ENCODE assay signal across 15 cellular contexts in the genomic region with DNA sequence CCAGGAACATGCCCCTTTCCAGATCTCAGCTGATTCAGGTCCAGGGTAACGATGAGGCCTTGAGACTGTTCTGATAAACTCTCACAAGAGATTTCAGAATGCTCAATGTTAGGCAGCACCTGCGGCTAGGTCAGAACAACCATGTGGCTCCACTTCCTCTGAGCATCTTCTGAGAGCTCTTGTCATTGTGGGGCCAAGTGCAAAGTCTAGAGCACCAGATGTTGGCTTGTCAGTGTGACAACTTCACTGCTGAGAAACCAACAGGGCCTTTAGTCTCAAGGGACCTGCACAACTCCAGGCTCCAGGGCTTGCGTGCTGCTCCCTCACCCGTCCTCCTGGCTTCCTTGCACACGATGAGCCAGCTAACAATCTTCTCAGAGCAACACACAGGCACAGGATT. TPM values are rescaled to one million over a fixed set of nuclear protein-coding genes. Genes with fewer than 3 reads are reported as not detected.
DNase-seq lines count a peak whose midpoint lies in the region; ATAC-seq lines count a peak whose summit lies in the region.
"Had no signal": no experiment of that assay in that cellular context is flagged by ENCODE, and none has a peak within 500 bp of the region (broad histone marks: within the 10 kb centered on the region; RNA-seq: fewer than 3 reads in every experiment).

No MANE protein-coding gene starts in this region.

- H3K4me1 ChIP-seq in ACC112 (ENCODE audit: control insufficient read depth, insufficient read depth, low read length, unreplicated experiment) = peaks cover 17% of the 10 kb centered on the region

- no peak overlapping the region for H2AFZ ChIP-seq in ACC112 (ENCODE audit: low read length, unreplicated experiment)
- H2AFZ ChIP-seq: hepatocyte had no signal

- ATAC-seq in GM18519 (IDR thresholded peaks at IDR 0.05; ENCODE audit: low FRiP score, unreplicated experiment) (peak; percentile 63), HG02571 (IDR thresholded peaks at IDR 0.05; ENCODE audit: unreplicated experiment) (peak; percentile 68), HG02970 (IDR thresholded peaks at IDR 0.05; ENCODE audit: low FRiP score, unreplicated experiment) (no peak)
- ATAC-seq: activated T-helper 17 cell treated with anti-CD3 and anti-CD28 coated beads, Interleukin-2, amount 50 U/mL, for 72 hours; left cardiac atrium had no signal

- H3K27me3 ChIP-seq in ACC112 (ENCODE audit: insufficient read depth, low read length) (no peaks in the 10 kb centered on the region), MG63 (no peaks in the 10 kb centered on the region)
- H3K27me3 ChIP-seq: esophagus muscularis mucosa, hepatocyte had no signal

- H3K4me3 ChIP-seq in ACC112 (ENCODE audit: low read depth, low read length) (no peak overlapping the region), MG63 (no peak overlapping the region)
- H3K4me3 ChIP-seq: esophagus muscularis mucosa, hepatocyte had no signal

- H3K79me2 ChIP-seq in ACC112 (ENCODE audit: control insufficient read depth, insufficient read depth, low read length, unreplicated experiment) = no peaks in the 10 kb centered on the region
- H3K79me2 ChIP-seq: hepatocyte had no signal

- peaks cover 22% of the 10 kb centered on the region; the same call in 1 of the 2 replicates for H3K36me3 ChIP-seq in ACC112 (ENCODE audit: insufficient read depth, low read length)
- H3K36me3 ChIP-seq in MG63 = peaks cover 5% of the 10 kb centered on the region

- 0 out of 2 replicates have a peak overlapping the region, but pooled peaks have one; percentile 61 for H3K27ac ChIP-seq in ACC112 (ENCODE audit: low read depth, low read length)
- H3K27ac ChIP-seq: esophagus muscularis mucosa, hepatocyte had no signal

- peak; percentile 92 for DNase-seq in NCI-H2171 treated with DMSO at 0.1 percent for 48 hours (lab: John Stamatoyannopoulos, UW)
- no peak for DNase-seq in MG63
- no peak for DNase-seq in G401 (ENCODE audit: low spot score)
- no peak for DNase-seq in stimulated activated naive CD4-positive, alpha-beta T cell treated with Interleukin-2 at 50 U/mL for 16 hours (lab: John Stamatoyannopoulos, UW)
- DNase-seq: dermis blood vessel endothelial cell, IMR-90, left cardiac atrium, NCI-H69 had no signal

- H3K9me3 ChIP-seq in MG63 = no peaks in the 10 kb centered on the region
- H3K9me3 ChIP-seq: esophagus muscularis mucosa had no signal

- in situ Hi-C loops in G401 (cut with HindIII; ENCODE audit: low sequenced_read_pairs) = no loop called here

RNA-seq across cellular contexts. Expression of a gene that starts 29.0 kb away (rescaled TPM):
- 1.0 and 6.3 TPM in 2 replicates for total RNA-seq in MG63 (2014; rRNA removed; shearing (Covaris generic); ENCODE audit: low replicate concordance)
- 12.9 and 15.8 TPM in 2 replicates for total RNA-seq in G401 (2014; rRNA removed; shearing (Covaris generic))

RNA-seq across cellular contexts. Expression of a gene that starts 39.9 kb away (rescaled TPM):
- total RNA-seq in MG63 (2014; rRNA removed; shearing (Covaris generic); ENCODE audit: low replicate concordance) = 48.5 and 61.4 TPM in 2 replicates
- total RNA-seq in G401 (2014; rRNA removed; shearing (Covaris generic)) = 79.5 and 97.0 TPM in 2 replicates

RNA-seq across cellular contexts. Expression of a gene that starts 40.2 kb away (rescaled TPM):
- total RNA-seq in MG63 (2014; rRNA removed; shearing (Covaris generic); ENCODE audit: low replicate concordance) = 23.0 and 35.7 TPM in 2 replicates
- total RNA-seq in G401 (2014; rRNA removed; shearing (Covaris generic)) = 43.6 and 98.0 TPM in 2 replicates

RNA-seq across cellular contexts. Expression of a gene that starts 44.5 kb away (rescaled TPM):
- 8.9 and 9.2 TPM in 2 replicates for total RNA-seq in MG63 (2014; rRNA removed; shearing (Covaris generic); ENCODE audit: low replicate concordance)
- 32.7 and 35.9 TPM in 2 replicates for total RNA-seq in G401 (2014; rRNA removed; shearing (Covaris generic))
